In the genomic region with DNA sequence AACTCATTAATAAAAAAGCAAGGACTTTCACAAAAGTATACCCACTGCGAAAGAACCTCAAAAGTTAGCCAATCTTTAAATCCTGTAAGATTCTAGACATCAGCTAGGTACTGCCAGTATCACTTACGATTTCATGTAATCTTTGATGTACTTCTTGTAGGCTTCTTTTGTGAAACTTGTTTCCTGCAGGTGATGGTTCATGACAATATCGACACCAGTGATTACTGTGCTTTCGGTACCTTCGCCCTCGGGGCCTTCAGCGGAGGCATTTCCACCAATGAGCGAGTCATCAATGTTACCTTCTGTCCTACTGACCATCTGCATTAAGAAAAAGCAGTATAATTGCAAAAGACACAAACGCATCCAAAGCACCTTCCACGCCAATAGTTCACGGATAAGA, we compare ENCODE assay signal across 8 cellular contexts. TPM values are rescaled to one million over a fixed set of nuclear protein-coding genes. Genes with fewer than 3 reads are reported as not detected.
DNase-seq lines count a peak whose midpoint lies in the region; ATAC-seq and TF ChIP-seq lines count a peak whose summit lies in the region.

No MANE protein-coding gene starts in this region.

- H3K36me3 Mint-ChIP-seq in effector memory CD8-positive, alpha-beta T cell (ENCODE audit: insufficient read depth): peaks cover 69% of the 10 kb centered on the region

- H3K4me1 ChIP-seq in SJSA1 (replicated peaks): peaks cover 32% of the 10 kb centered on the region
- H3K4me1 ChIP-seq in osteoblast (ENCODE audit: insufficient read depth, low read length): peaks cover 51% of the 10 kb centered on the region

- no peaks in the 10 kb centered on the region for H3K9me3 Mint-ChIP-seq in effector memory CD8-positive, alpha-beta T cell

- H3K27me3 Mint-ChIP-seq in effector memory CD8-positive, alpha-beta T cell: no peaks in the 10 kb centered on the region

- H3K27me3 ChIP-seq in SJSA1 (replicated peaks) (no peaks in the 10 kb centered on the region), osteoblast (ENCODE audit: insufficient read depth, low read length) (no peaks in the 10 kb centered on the region)

- peaks cover 71% of the 10 kb centered on the region for H3K36me3 ChIP-seq in SJSA1
- H3K36me3 ChIP-seq in osteoblast (ENCODE audit: insufficient read depth, low read length): peaks cover 61% of the 10 kb centered on the region

- peaks cover 42 to 66% of the 10 kb centered on the region in 2 donors for H3K4me1 Mint-ChIP-seq in effector memory CD8-positive, alpha-beta T cell (ENCODE audit: low read depth in 2 of 2)

- peak overlapping the region; percentile 98 for H3K27ac Mint-ChIP-seq in effector memory CD8-positive, alpha-beta T cell

- no peak for DNase-seq in SJSA1 (ENCODE audit: low read depth in 1 of 2, low spot score in 2 of 2)
- DNase-seq in effector memory CD8-positive, alpha-beta T cell: peak in 2 of 3 experiments; percentile 8 to 16
- no peak for DNase-seq in osteoblast (ENCODE audit: insufficient read length, low spot score, missing footprints)
- DNase-seq in HuH-7 (ENCODE audit: low spot score): no peak
- no peak for DNase-seq in NK-92 treated with Interleukin-12 subunit alpha and Interleukin-12 subunit beta, amount 100 ng/mL, for 24 hours (lab: John Stamatoyannopoulos, UW)
- DNase-seq in NCI-H524 (lab: John Stamatoyannopoulos, UW): no peak
- no peak for DNase-seq in NCI-H2107 treated with DMSO at 0.1 percent for 48 hours (lab: John Stamatoyannopoulos, UW; ENCODE audit: unreplicated experiment)

- H3K9me3 ChIP-seq in SJSA1 (replicated peaks) (no peaks in the 10 kb centered on the region), osteoblast (ENCODE audit: low read depth, low read length) (no peaks in the 10 kb centered on the region)

- H3K4me3 ChIP-seq in SJSA1 (peak overlapping the region; percentile 87), osteoblast (ENCODE audit: insufficient read depth, low read length) (peak overlapping the region; percentile 94)

- no peak overlapping the region for H2AFZ ChIP-seq in osteoblast (ENCODE audit: low read length)

- TF ChIP-seq CTCF in C4-2B (conservative IDR thresholded peaks at IDR 0.05) (no peak), osteoblast (IDR thresholded peaks at IDR 0.05; ENCODE audit: extremely low read depth, low read depth, low read length) (no peak)

- no peak for ATAC-seq in effector memory CD8-positive, alpha-beta T cell (replicated peaks)

- H3K79me2 ChIP-seq in osteoblast (ENCODE audit: insufficient read depth, low read length): peaks cover 62% of the 10 kb centered on the region

- H3K4me3 Mint-ChIP-seq in effector memory CD8-positive, alpha-beta T cell: peak overlapping the region; percentile 96 to 97

- peaks cover 54% of the 10 kb centered on the region for H4K20me1 ChIP-seq in osteoblast (ENCODE audit: insufficient read depth, low read length)

- H3K4me2 ChIP-seq in osteoblast (ENCODE audit: insufficient read depth, low read length): peak overlapping the region; percentile 91

- peak overlapping the region; percentile 100 for H3K27ac ChIP-seq in C4-2B
- H3K27ac ChIP-seq in SJSA1: no peak overlapping the region; the same call in 1 of the 2 replicates
- H3K27ac ChIP-seq in osteoblast (ENCODE audit: low read depth, low read length): peak overlapping the region; percentile 94

RNA-seq across cellular contexts. Expression of gene TPT1, which starts 1.1 kb away (rescaled TPM):
- total RNA-seq in SJSA1 (2014; rRNA removed; shearing (Covaris generic)): 1,541 and 1,642 TPM in 2 replicates
- total RNA-seq in osteoblast: 2,232 and 2,713 TPM in 2 replicates

Comparison
In these comparisons a context has a peak if more than half of its experiments do, and no peak if none do; other contexts are left out.
1. DNase-seq: peak in effector memory CD8-positive, alpha-beta T cell (2 of 3); none in SJSA1 (0 of 2), osteoblast (single experiment), HuH-7 (single experiment), NK-92 treated with Interleukin-12 subunit alpha and Interleukin-12 subunit beta, amount 100 ng/mL, for 24 hours (single experiment), NCI-H524 (0 of 2) and NCI-H2107 treated with DMSO at 0.1 percent for 48 hours (single experiment).